In genomic region chr16:18983565-18984424, GRCh38 we compare ENCODE assay signal across 2 cellular contexts.
TF ChIP-seq lines count a peak whose summit lies in the region.

Gene TMC7 (plus strand): TSS chr16:18983934. CDS start chr16:18984064, 130 bp downstream.

TF ChIP-seq in IMR-90, 13 proteins besides CTCF, POLR2A, EP300 and RAD21:
- TF ChIP-seq MXI1 (IDR thresholded peaks at IDR 0.05; ENCODE audit: borderline replicate concordance, low read depth, low read length) = no peak
- peak; percentile 88 for TF ChIP-seq SMC3 (IDR thresholded peaks at IDR 0.05; ENCODE audit: low read depth, low read length)
- TF ChIP-seq USF2 (IDR thresholded peaks at IDR 0.05; ENCODE audit: low read depth, low read length) = no peak
- no peak for TF ChIP-seq FOS (IDR thresholded peaks at IDR 0.05; ENCODE audit: low read depth, low read length)
- no peak for TF ChIP-seq BHLHE40 (IDR thresholded peaks at IDR 0.05; ENCODE audit: low read depth, low read length)
- no peak for TF ChIP-seq MAFK (IDR thresholded peaks at IDR 0.05; ENCODE audit: low read depth, low read length)
- TF ChIP-seq ELK1 (IDR thresholded peaks at IDR 0.05; ENCODE audit: borderline replicate concordance, low read depth, low read length) = no peak
- no peak for TF ChIP-seq RFX5 (IDR thresholded peaks at IDR 0.05; ENCODE audit: low read depth, low read length)
- TF ChIP-seq MAZ (IDR thresholded peaks at IDR 0.05; ENCODE audit: borderline replicate concordance, low read depth, low read length) = peak; percentile 73; the same call in 1 of the 2 replicates

TF ChIP-seq in GM12878, 131 proteins besides CTCF, POLR2A, EP300 and RAD21:
- TF ChIP-seq REST (IDR thresholded peaks at IDR 0.05; ENCODE audit: low read depth, low read length) = no peak
- TF ChIP-seq IRF5 (IDR thresholded peaks at IDR 0.05; ENCODE audit: borderline replicate concordance) = no peak
- TF ChIP-seq HDAC6 (IDR thresholded peaks at IDR 0.05; ENCODE audit: unreplicated experiment) = peak; percentile 37
- no peak for TF ChIP-seq JUNB (IDR thresholded peaks at IDR 0.05)
